8 cellular contexts compared by ENCODE assay signal in the genomic region with DNA sequence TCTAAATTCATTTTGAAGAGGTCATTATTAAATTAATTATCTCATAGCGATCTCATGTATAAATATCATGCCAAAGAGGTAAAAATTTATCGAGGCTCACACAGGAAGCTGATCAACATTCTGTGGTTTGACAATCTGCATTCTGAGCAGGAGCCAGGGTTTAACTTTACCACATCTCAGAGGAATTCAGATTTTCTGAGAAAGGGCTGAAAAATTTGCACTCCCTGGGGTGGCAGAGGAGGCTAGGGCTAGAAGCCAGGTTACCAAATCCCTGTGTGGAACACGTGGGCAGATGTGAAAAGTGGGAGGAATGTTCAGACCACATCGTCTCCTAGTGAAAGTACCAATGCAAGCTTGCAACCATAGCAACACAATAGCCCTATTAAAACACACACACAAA.
DNase-seq lines count a peak whose midpoint lies in the region; ATAC-seq and TF ChIP-seq lines count a peak whose summit lies in the region.

No MANE protein-coding gene starts in this region.

- H3K14ac ChIP-seq in IMR-90 (replicated peaks; ENCODE audit: low read depth, low read length): no peak overlapping the region

- POLR2A ChIA-PET in A673 (lab: Charles Lee; ENCODE audit: low non-redundant PET) (interaction anchor here (0.7 kb wide), 1 partner anchor 9 kb away, joined by 3 read pairs; no protein-coding TSS in a partner anchor), IMR-90 (lab: Charles Lee; ENCODE audit: unreplicated experiment) (no interaction called here)

- no peak overlapping the region for H2AK5ac ChIP-seq in IMR-90 (ENCODE audit: low read depth, low read length)

- no peaks in the 10 kb centered on the region for H3K27me3 ChIP-seq in A673 (replicated peaks; ENCODE audit: insufficient read depth, low read depth, low read length, poor library complexity)
- H3K27me3 ChIP-seq in IMR-90 (ENCODE audit: control insufficient read depth, insufficient read depth, low read length): no peaks in the 10 kb centered on the region

- BruUV-seq in A673 (replicated peaks; lab: Mats Ljungman, UMichigan) (no TSS peak), IMR-90 (replicated peaks; lab: Mats Ljungman, UMichigan) (no TSS peak)

- in situ Hi-C loops in IMR-90 (cut with MboI; ENCODE audit: low sequenced_read_pairs): loop anchor here (25.0 kb wide), 1 partner anchor 567 kb away; a partner anchor contains a TSS

- no peak for TF ChIP-seq POLR2A in IMR-90 (IDR thresholded peaks at IDR 0.05; ENCODE audit: low read depth, low read length)

- DNase-seq in A673 (ENCODE audit: low spot score): peak; percentile 73
- DNase-seq in IMR-90: peak; percentile 96
- peak; percentile 81 for DNase-seq in amniotic stem cell (lab: John Stamatoyannopoulos, UW)
- peak; percentile 95 for DNase-seq in myocyte (ENCODE audit: low read depth)
- DNase-seq in left lobe of liver (ENCODE audit: low spot score): no peak
- no peak for DNase-seq in NCI-H146 (lab: John Stamatoyannopoulos, UW)
- DNase-seq in NCI-H1092 treated with DMSO at 0.1 percent for 48 hours (lab: John Stamatoyannopoulos, UW): no peak
- DNase-seq in posterior vena cava (ENCODE audit: low spot score): no peak

- H3K4ac ChIP-seq in IMR-90 (ENCODE audit: low read depth, low read length): no peak overlapping the region

- no peak overlapping the region for H2BK20ac ChIP-seq in IMR-90 (ENCODE audit: low read depth, low read length)

- TF ChIP-seq RAD21 in IMR-90 (IDR thresholded peaks at IDR 0.05; ENCODE audit: low read length): no peak

- CTCF ChIA-PET in A673 (lab: Charles Lee): interaction anchor here (0.7 kb wide), 1 partner anchor 11 kb away, joined by 3 read pairs; no protein-coding TSS in a partner anchor
- CTCF ChIA-PET in IMR-90 (lab: Yijun Ruan, JAX): interaction anchor here (0.8 to 2.3 kb wide), 2 partner anchors 11 to 25 kb away, joined by 3 to 6 read pairs; no protein-coding TSS in a partner anchor

- H3K4me3 ChIP-seq in A673 (ENCODE audit: low read depth, low read length, poor library complexity, severe bottlenecking): no peak overlapping the region
- H3K4me3 ChIP-seq in IMR-90 (ENCODE audit: insufficient read depth, low read depth, low read length): no peak overlapping the region

- no peak overlapping the region; a peak in 1 of 4 replicates for H4K8ac ChIP-seq in IMR-90 (ENCODE audit: low read depth in 2 of 2, low read length in 2 of 2)

- intact Hi-C loops in A673 (cut with micrococcal nuclease; ENCODE audit: unreplicated experiment) (no loop called here), IMR-90 (cut with micrococcal nuclease) (no loop called here), posterior vena cava (cut with DNase I) (no loop called here)

- no peaks in the 10 kb centered on the region for H3K9me3 ChIP-seq in A673 (ENCODE audit: low read depth, low read length, poor library complexity, severe bottlenecking)
- peaks cover 4% of the 10 kb centered on the region for H3K9me3 ChIP-seq in IMR-90 (ENCODE audit: control insufficient read depth, insufficient read depth, low read length)

- H3K36me3 ChIP-seq in A673 (ENCODE audit: insufficient read depth, low read length, poor library complexity, severe bottlenecking) (no peaks in the 10 kb centered on the region), IMR-90 (ENCODE audit: control insufficient read depth, insufficient read depth, low read length) (no peaks in the 10 kb centered on the region)

- H4K5ac ChIP-seq in IMR-90 (ENCODE audit: low read depth, low read length): no peak overlapping the region

- no peak overlapping the region for H4K91ac ChIP-seq in IMR-90 (ENCODE audit: insufficient read depth, low read depth, low read length)

- H3K4me1 ChIP-seq in A673 (ENCODE audit: insufficient read depth, low read length, poor library complexity, severe bottlenecking): peaks cover 16% of the 10 kb centered on the region
- H3K4me1 ChIP-seq in IMR-90 (ENCODE audit: control insufficient read depth, insufficient read depth, low read length): peaks cover 17% of the 10 kb centered on the region

- no peak overlapping the region for H2BK15ac ChIP-seq in IMR-90 (ENCODE audit: low read depth, low read length)

- H3K56ac ChIP-seq in IMR-90 (ENCODE audit: extremely low read depth, insufficient read depth, low read length): no peak overlapping the region

- 0 out of 2 replicates have a peak, but pooled peaks cover 3% of the 10 kb centered on the region for H3K9me1 ChIP-seq in IMR-90 (ENCODE audit: insufficient read depth, low read length)

- no peak overlapping the region for H3K18ac ChIP-seq in IMR-90 (ENCODE audit: low read depth, low read length)

- peak overlapping the region; percentile 2; the same call in 1 of the 2 replicates for H3K4me2 ChIP-seq in IMR-90 (ENCODE audit: low read depth, low read length)

- ATAC-seq in IMR-90 (ENCODE audit: low read depth): peak; percentile 68
- ATAC-seq in left lobe of liver: no peak

- H3K27ac ChIP-seq in A673 (ENCODE audit: low read depth, low read length, poor library complexity, severe bottlenecking): peak overlapping the region; percentile 4
- H3K27ac ChIP-seq in IMR-90 (ENCODE audit: insufficient read depth, low read length): no peak overlapping the region

- no peaks in the 10 kb centered on the region for H3K79me1 ChIP-seq in IMR-90 (ENCODE audit: low read depth in 1 of 2, low read length in 2 of 2)

- no CpG with 5 or more reads among the region's 4 CpGs for WGBS in IMR-90 (ENCODE audit: extremely low coverage in 2 of 2, insufficient read length in 1 of 2), 2 experiments

- no peak overlapping the region for H3K23ac ChIP-seq in IMR-90 (ENCODE audit: low read depth, low read length)

- dilution Hi-C loops in IMR-90 (cut with HindIII; ENCODE audit: low sequenced_read_pairs, unreplicated experiment): loop anchor here (25.0 kb wide), 1 partner anchor 292 kb away; no protein-coding TSS in a partner anchor

- peak overlapping the region; percentile 28 for H2BK5ac ChIP-seq in IMR-90 (ENCODE audit: low read depth, low read length, poor library complexity, severe bottlenecking)

- H2BK120ac ChIP-seq in IMR-90 (ENCODE audit: low read depth, low read length): no peak overlapping the region

- H3K9ac ChIP-seq in IMR-90 (ENCODE audit: low read depth, low read length): no peak overlapping the region

- no peak overlapping the region for H2AK9ac ChIP-seq in IMR-90 (replicated peaks; ENCODE audit: low read depth, low read length, poor library complexity)

- H4K20me1 ChIP-seq in IMR-90 (ENCODE audit: insufficient read depth, low read length): no peaks in the 10 kb centered on the region

- no peak overlapping the region for H2AFZ ChIP-seq in IMR-90 (replicated peaks; ENCODE audit: low read length, poor library complexity)

- TF ChIP-seq CTCF in A673 (conservative IDR thresholded peaks at IDR 0.05; ENCODE audit: low read depth, low read length) (no peak), IMR-90 (conservative IDR thresholded peaks at IDR 0.05; ENCODE audit: low read depth, low read length) (no peak)

TF ChIP-seq in IMR-90, 13 proteins besides CTCF, POLR2A, EP300 and RAD21:
- TF ChIP-seq MAFK (IDR thresholded peaks at IDR 0.05; ENCODE audit: low read depth, low read length) (no peak), MXI1 (IDR thresholded peaks at IDR 0.05; ENCODE audit: borderline replicate concordance, low read depth, low read length) (no peak), BHLHE40 (IDR thresholded peaks at IDR 0.05; ENCODE audit: low read depth, low read length) (0 out of 2 replicates have a peak, but pooled peaks have one; percentile 16), CEBPB (IDR thresholded peaks at IDR 0.05; ENCODE audit: low read depth, low read length) (peak; percentile 79; the same call in 1 of the 2 replicates)
- TF ChIP-seq, protein P1, sequence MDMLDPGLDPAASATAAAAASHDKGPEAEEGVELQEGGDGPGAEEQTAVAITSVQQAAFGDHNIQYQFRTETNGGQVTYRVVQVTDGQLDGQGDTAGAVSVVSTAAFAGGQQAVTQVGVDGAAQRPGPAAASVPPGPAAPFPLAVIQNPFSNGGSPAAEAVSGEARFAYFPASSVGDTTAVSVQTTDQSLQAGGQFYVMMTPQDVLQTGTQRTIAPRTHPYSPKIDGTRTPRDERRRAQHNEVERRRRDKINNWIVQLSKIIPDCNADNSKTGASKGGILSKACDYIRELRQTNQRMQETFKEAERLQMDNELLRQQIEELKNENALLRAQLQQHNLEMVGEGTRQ (IDR thresholded peaks at IDR 0.05; ENCODE audit: low read depth, low read length): peak; percentile 95

Comparison
In these comparisons a context has a peak if more than half of its experiments do, and no peak if none do; other contexts are left out.
1. DNase-seq: peak in A673 (single experiment), IMR-90 (single experiment), amniotic stem cell (single experiment) and myocyte (single experiment); none in left lobe of liver (single experiment), NCI-H146 (single experiment), NCI-H1092 treated with DMSO at 0.1 percent for 48 hours (single experiment) and posterior vena cava (single experiment).